Comparison of ENCODE assay signal across 26 cellular contexts in genomic region chr3:49600781-49601180, GRCh38.
"Had no signal": no experiment of that assay in that cellular context is flagged by ENCODE, and none has a peak within 500 bp of the region (broad histone marks: within the 10 kb centered on the region; RNA-seq: fewer than 3 reads in every experiment).

No MANE protein-coding gene starts in this region.

- H3K9me3 Mint-ChIP-seq: activated naive CD4-positive, alpha-beta T cell treated with anti-CD3 and anti-CD28 coated beads, Interleukin-2, amount 10 ng/mL, durations not matched to agents 7 days and 5 days; immature natural killer cell; mesothelial cell of epicardium; naive thymus-derived CD8-positive, alpha-beta T cell; stimulated activated naive B cell treated with anti-CD40 and anti-IgM and Interleukin-4, amounts not matched to agents 10 μg/mL and 1 μg/mL and 100 μg/mL, for 72 hours had no signal

- H3K36me3 ChIP-seq: esophagus muscularis mucosa, neural progenitor cell, sigmoid colon, thoracic aorta had no signal

- H3K4me1 Mint-ChIP-seq: mesothelial cell of epicardium had no signal

- H3K27me3 Mint-ChIP-seq: activated naive CD4-positive, alpha-beta T cell treated with anti-CD3 and anti-CD28 coated beads, Interleukin-2, amount 10 ng/mL, durations not matched to agents 7 days and 5 days; naive thymus-derived CD8-positive, alpha-beta T cell; stimulated activated naive B cell treated with anti-CD40 and anti-IgM and Interleukin-4, amounts not matched to agents 10 μg/mL and 1 μg/mL and 100 μg/mL, for 72 hours had no signal

- H3K4me3 Mint-ChIP-seq: activated naive CD4-positive, alpha-beta T cell treated with anti-CD3 and anti-CD28 coated beads, Interleukin-2, amount 10 ng/mL, durations not matched to agents 7 days and 5 days; immature natural killer cell; mesothelial cell of epicardium; neural progenitor cell; stimulated activated naive B cell treated with anti-CD40 and anti-IgM and Interleukin-4, amounts not matched to agents 10 μg/mL and 1 μg/mL and 100 μg/mL, for 72 hours had no signal

- H3K27ac Mint-ChIP-seq: activated naive CD4-positive, alpha-beta T cell treated with anti-CD3 and anti-CD28 coated beads, Interleukin-2, amount 10 ng/mL, durations not matched to agents 7 days and 5 days; mesothelial cell of epicardium; stimulated activated naive B cell treated with anti-CD40 and anti-IgM and Interleukin-4, amounts not matched to agents 10 μg/mL and 1 μg/mL and 100 μg/mL, for 72 hours had no signal

- H3K27ac ChIP-seq: body of pancreas, esophagus muscularis mucosa, sigmoid colon, thoracic aorta had no signal

- H3K27me3 ChIP-seq: body of pancreas, esophagus muscularis mucosa, hepatocyte, neural progenitor cell, sigmoid colon had no signal

- H3K4me1 ChIP-seq: body of pancreas, esophagus muscularis mucosa, sigmoid colon had no signal

- H3K9me3 ChIP-seq: body of pancreas, esophagus muscularis mucosa, sigmoid colon, thoracic aorta had no signal

- H3K9ac ChIP-seq: neural progenitor cell had no signal

- ATAC-seq: body of pancreas; left ventricle myocardium superior; naive thymus-derived CD8-positive, alpha-beta T cell; stimulated activated naive B cell treated with anti-CD40 and anti-IgM and Interleukin-4, amounts not matched to agents 10 μg/mL and 1 μg/mL and 100 μg/mL, for 72 hours had no signal

- H3K36me3 Mint-ChIP-seq: activated naive CD4-positive, alpha-beta T cell treated with anti-CD3 and anti-CD28 coated beads, Interleukin-2, amount 10 ng/mL, durations not matched to agents 7 days and 5 days; immature natural killer cell; mesothelial cell of epicardium; naive thymus-derived CD8-positive, alpha-beta T cell; neural progenitor cell; stimulated activated naive B cell treated with anti-CD40 and anti-IgM and Interleukin-4, amounts not matched to agents 10 μg/mL and 1 μg/mL and 100 μg/mL, for 72 hours had no signal

- H3K4me3 ChIP-seq: body of pancreas, esophagus muscularis mucosa, hepatocyte, neural progenitor cell, sigmoid colon, smooth muscle cell, thoracic aorta had no signal

- H3K4me2 ChIP-seq: hepatocyte, neural progenitor cell, smooth muscle cell had no signal

- H3K79me2 ChIP-seq: hepatocyte had no signal

- DNase-seq: activated CD4-positive, alpha-beta T cell treated with anti-CD3 and anti-CD28 coated beads for 1 hour; activated CD8-positive, alpha-beta memory T cell treated with anti-CD3 and anti-CD28 coated beads, Interleukin-2, amount 50 U/mL, for 48 hours; activated effector memory CD4-positive, alpha-beta T cell treated with Interleukin-2 at 50 U/mL for 16 hours; activated naive CD4-positive, alpha-beta T cell treated with anti-CD3 and anti-CD28 coated beads, Interleukin-2, amount 10 ng/mL, durations not matched to agents 7 days and 5 days; activated T-cell treated with anti-CD3 and anti-CD28 coated beads, Interleukin-2, amount 50 U/mL, for 48 hours; amygdala; body of pancreas; dermis blood vessel endothelial cell; effector memory CD4-positive, alpha-beta T cell; glutamatergic neuron; immature natural killer cell; left ventricle myocardium superior; mammary epithelial cell; naive thymus-derived CD8-positive, alpha-beta T cell; retina; sigmoid colon; stimulated activated CD4-positive, alpha-beta T cell treated with anti-CD3 and anti-CD28 coated beads, Interleukin-15, amount 100 ng/mL, for 24 hours; stimulated activated CD8-positive, alpha-beta memory T cell treated with anti-CD3 and anti-CD28 coated beads, Interleukin-4, amount 100 ng/mL, for 48 hours; stimulated activated naive B cell treated with anti-CD40 and anti-IgM and Interleukin-4, amounts not matched to agents 10 μg/mL and 1 μg/mL and 100 μg/mL, for 72 hours; T-helper 9 cell had no signal

- H2AFZ ChIP-seq: hepatocyte had no signal
